Comparison of ENCODE assay signal across 22 cellular contexts in the genomic region with DNA sequence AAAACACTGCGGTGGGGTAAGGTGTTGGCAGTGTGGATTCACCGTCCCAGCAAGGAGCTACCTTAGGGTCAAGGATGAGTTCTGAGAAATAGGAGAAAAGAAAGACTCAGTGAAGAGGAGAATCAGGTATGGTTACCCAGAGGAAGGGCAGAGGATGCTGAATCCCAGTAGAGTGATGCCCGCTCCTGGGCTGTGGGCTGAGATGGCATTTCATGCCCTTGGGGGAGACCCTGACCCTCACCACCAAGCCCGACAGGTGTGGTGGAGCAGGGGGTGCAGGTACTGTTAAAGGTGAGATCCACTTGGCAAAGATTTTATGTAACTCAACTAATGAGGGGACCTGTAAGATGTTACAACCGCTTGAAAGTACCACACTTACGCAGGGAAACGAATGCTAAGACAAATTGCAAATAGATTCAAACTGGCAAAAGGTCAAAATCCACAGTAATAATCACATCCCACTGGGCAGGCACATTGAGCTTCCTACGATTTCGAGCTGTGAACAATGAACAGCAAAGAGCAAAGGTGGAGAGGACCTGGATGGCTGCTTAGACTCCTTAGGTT. TPM values are rescaled to one million over a fixed set of nuclear protein-coding genes. Genes with fewer than 3 reads are reported as not detected.
DNase-seq lines count a peak whose midpoint lies in the region; ATAC-seq and TF ChIP-seq lines count a peak whose summit lies in the region.
"Had no signal": no experiment of that assay in that cellular context is flagged by ENCODE, and none has a peak within 500 bp of the region (broad histone marks: within the 10 kb centered on the region; RNA-seq: fewer than 3 reads in every experiment).

No MANE protein-coding gene starts in this region.

- CTCF ChIA-PET in CD4-positive, alpha-beta T cell (lab: Charles Lee) = interaction anchor here (0.8 to 2.8 kb wide), 6 partner anchors 24 to 281 kb away, joined by 3 to 9 read pairs (median 4); partner anchors contain the start of gene WDR5

- no peaks in the 10 kb centered on the region for H3K9me3 Mint-ChIP-seq in T-helper 1 cell treated with Interleukin-12 subunit alpha and Interleukin-12 subunit beta and Interleukin-4 antibody, amounts not matched to agents 30 μg/mL and 1 μg/mL, for 36 hours
- no peaks in the 10 kb centered on the region for H3K9me3 Mint-ChIP-seq in CD4-positive, alpha-beta T cell
- no peaks in the 10 kb centered on the region for H3K9me3 Mint-ChIP-seq in activated T-helper 17 cell treated with anti-CD3 and anti-CD28 coated beads, Interleukin-2, amount 50 U/mL, for 72 hours
- H3K9me3 Mint-ChIP-seq in naive thymus-derived CD8-positive, alpha-beta T cell = no peaks in the 10 kb centered on the region
- H3K9me3 Mint-ChIP-seq: effector memory CD8-positive, alpha-beta T cell had no signal

- no peak for DNase-seq in T-helper 1 cell
- no peak for DNase-seq in CD4-positive, alpha-beta T cell
- no peak for DNase-seq in naive thymus-derived CD8-positive, alpha-beta T cell
- no peak for DNase-seq in amygdala (lab: John Stamatoyannopoulos, UW)
- DNase-seq in Ammon's horn (ENCODE audit: low spot score) = no peak
- DNase-seq in Peyer's patch = no peak
- DNase-seq: 8988T; activated CD4-positive, alpha-beta T cell treated with anti-CD3 and anti-CD28 coated beads for 36 hours; DMS79 treated with DMSO at 0.1 percent for 48 hours; NCI-H1436 treated with DMSO at 0.1 percent for 48 hours; NCI-H2171 treated with DMSO at 0.1 percent for 48 hours; NCI-H748 treated with DMSO at 0.1 percent for 48 hours; OCI-M1; stimulated activated CD4-positive, alpha-beta T cell treated with anti-CD3 and anti-CD28 coated beads, Interleukin-4, amount 100 ng/mL, for 1 hour had no signal

- TF ChIP-seq POLR2A in Peyer's patch (IDR thresholded peaks at IDR 0.05) = peak in 1 of 2 donors; percentile 18

- H3K4me1 ChIP-seq in Peyer's patch = peaks cover 0 to 18% (median 6%) of the 10 kb centered on the region in 4 donors
- H3K4me1 ChIP-seq: prostate gland had no signal

- intact Hi-C loops in CD4-positive, alpha-beta T cell (cut with DNase I, micrococcal nuclease) = loop anchor here (5.0 to 10.0 kb wide), 3 partner anchors 230 to 1343 kb away; partner anchors contain the start of genes COL5A1 (in 1 of the 2) and MRPS2 (in 1 of the 2)

- peaks cover 14% of the 10 kb centered on the region for H3K36me3 Mint-ChIP-seq in T-helper 1 cell treated with Interleukin-12 subunit alpha and Interleukin-12 subunit beta and Interleukin-4 antibody, amounts not matched to agents 30 μg/mL and 1 μg/mL, for 36 hours (ENCODE audit: low read depth)
- peaks cover 27% of the 10 kb centered on the region for H3K36me3 Mint-ChIP-seq in CD4-positive, alpha-beta T cell (ENCODE audit: low read depth)
- H3K36me3 Mint-ChIP-seq in activated T-helper 17 cell treated with anti-CD3 and anti-CD28 coated beads, Interleukin-2, amount 50 U/mL, for 72 hours (ENCODE audit: low read depth) = peaks cover 18% of the 10 kb centered on the region
- peaks cover 0 to 18% (median 7%) of the 10 kb centered on the region in 3 donors for H3K36me3 Mint-ChIP-seq in naive thymus-derived CD8-positive, alpha-beta T cell

- no peaks in the 10 kb centered on the region for H3K9me3 ChIP-seq in CD4-positive, alpha-beta T cell (ENCODE audit: control insufficient read depth, low read length)
- H3K9me3 ChIP-seq in Peyer's patch = no peaks in the 10 kb centered on the region
- H3K9me3 ChIP-seq: ascending aorta, prostate gland had no signal

- no peaks in the 10 kb centered on the region for H3K27me3 Mint-ChIP-seq in T-helper 1 cell treated with Interleukin-12 subunit alpha and Interleukin-12 subunit beta and Interleukin-4 antibody, amounts not matched to agents 30 μg/mL and 1 μg/mL, for 36 hours (ENCODE audit: low read depth)
- H3K27me3 Mint-ChIP-seq in CD4-positive, alpha-beta T cell = peaks cover 4% of the 10 kb centered on the region
- no peaks in the 10 kb centered on the region for H3K27me3 Mint-ChIP-seq in activated T-helper 17 cell treated with anti-CD3 and anti-CD28 coated beads, Interleukin-2, amount 50 U/mL, for 72 hours
- no peaks in the 10 kb centered on the region for H3K27me3 Mint-ChIP-seq in naive thymus-derived CD8-positive, alpha-beta T cell
- H3K27me3 Mint-ChIP-seq: activated CD4-positive, alpha-beta T cell treated with anti-CD3 and anti-CD28 coated beads for 36 hours; effector memory CD8-positive, alpha-beta T cell had no signal

- H3K27ac Mint-ChIP-seq in T-helper 1 cell treated with Interleukin-12 subunit alpha and Interleukin-12 subunit beta and Interleukin-4 antibody, amounts not matched to agents 30 μg/mL and 1 μg/mL, for 36 hours = peak overlapping the region; percentile 46
- H3K27ac Mint-ChIP-seq in CD4-positive, alpha-beta T cell = peak overlapping the region; percentile 87
- peak overlapping the region; percentile 81 for H3K27ac Mint-ChIP-seq in activated T-helper 17 cell treated with anti-CD3 and anti-CD28 coated beads, Interleukin-2, amount 50 U/mL, for 72 hours
- peak overlapping the region in 9 of 10 donors; percentile 43 to 86 (median 77) for H3K27ac Mint-ChIP-seq in naive thymus-derived CD8-positive, alpha-beta T cell

- H3K4me3 Mint-ChIP-seq in T-helper 1 cell treated with Interleukin-12 subunit alpha and Interleukin-12 subunit beta and Interleukin-4 antibody, amounts not matched to agents 30 μg/mL and 1 μg/mL, for 36 hours = peak overlapping the region; percentile 45
- peak overlapping the region; percentile 85 for H3K4me3 Mint-ChIP-seq in CD4-positive, alpha-beta T cell
- H3K4me3 Mint-ChIP-seq in activated T-helper 17 cell treated with anti-CD3 and anti-CD28 coated beads, Interleukin-2, amount 50 U/mL, for 72 hours = no peak overlapping the region
- H3K4me3 Mint-ChIP-seq in naive thymus-derived CD8-positive, alpha-beta T cell = peak overlapping the region in 9 of 10 donors; percentile 47 to 79 (median 72)
- H3K4me3 Mint-ChIP-seq: activated CD4-positive, alpha-beta T cell treated with anti-CD3 and anti-CD28 coated beads for 36 hours; effector memory CD8-positive, alpha-beta T cell had no signal

- no peak overlapping the region for H3K27ac ChIP-seq in CD4-positive, alpha-beta T cell (ENCODE audit: low read depth, low read length)
- no peak overlapping the region for H3K27ac ChIP-seq in Peyer's patch
- H3K27ac ChIP-seq: prostate gland had no signal

- POLR2A ChIA-PET in CD4-positive, alpha-beta T cell (lab: Charles Lee) = interaction anchor here (1.2 to 4.3 kb wide), 3 partner anchors 27 to 95 kb away, joined by 3 to 114 read pairs (median 4); partner anchors contain the start of gene WDR5
- POLR2A ChIA-PET in naive thymus-derived CD8-positive, alpha-beta T cell (lab: Charles Lee) = interaction anchor here (0.8 to 4.2 kb wide), 2 partner anchors 26 to 230 kb away, joined by 3 to 71 read pairs; partner anchors contain the start of gene WDR5

- no peaks in the 10 kb centered on the region for H3K27me3 ChIP-seq in CD4-positive, alpha-beta T cell (ENCODE audit: control insufficient read depth, insufficient read depth, low read length)
- no peaks in the 10 kb centered on the region for H3K27me3 ChIP-seq in Peyer's patch
- H3K27me3 ChIP-seq: ascending aorta had no signal

- ATAC-seq in CD4-positive, alpha-beta T cell (ENCODE audit: poor library complexity) = no peak
- ATAC-seq in activated T-helper 17 cell treated with anti-CD3 and anti-CD28 coated beads, Interleukin-2, amount 50 U/mL, for 72 hours (replicated peaks) = no peak
- no peak for ATAC-seq in naive thymus-derived CD8-positive, alpha-beta T cell
- ATAC-seq: activated CD4-positive, alpha-beta T cell treated with anti-CD3 and anti-CD28 coated beads for 36 hours; effector memory CD8-positive, alpha-beta T cell had no signal

- H3K4me3 ChIP-seq in Peyer's patch = no peak overlapping the region
- H3K4me3 ChIP-seq: ascending aorta, prostate gland, skin epidermis had no signal

- H3K36me3 ChIP-seq in Peyer's patch = peaks cover 0 to 19% (median 0%) of the 10 kb centered on the region in 3 donors

- no peak for TF ChIP-seq CTCF in CD4-positive, alpha-beta T cell (IDR thresholded peaks at IDR 0.05)
- no peak for TF ChIP-seq CTCF in Peyer's patch (IDR thresholded peaks at IDR 0.05)

- peaks cover 11% of the 10 kb centered on the region for H3K4me1 Mint-ChIP-seq in T-helper 1 cell treated with Interleukin-12 subunit alpha and Interleukin-12 subunit beta and Interleukin-4 antibody, amounts not matched to agents 30 μg/mL and 1 μg/mL, for 36 hours (ENCODE audit: low read depth)
- peaks cover 17% of the 10 kb centered on the region for H3K4me1 Mint-ChIP-seq in CD4-positive, alpha-beta T cell (ENCODE audit: low read depth)
- peaks cover 11% of the 10 kb centered on the region for H3K4me1 Mint-ChIP-seq in activated T-helper 17 cell treated with anti-CD3 and anti-CD28 coated beads, Interleukin-2, amount 50 U/mL, for 72 hours
- peaks cover 8 to 24% (median 14%) of the 10 kb centered on the region in 4 donors for H3K4me1 Mint-ChIP-seq in naive thymus-derived CD8-positive, alpha-beta T cell

RNA-seq across cellular contexts. Expression of gene RNU6ATAC, which starts 2.1 kb away (rescaled TPM):
- total RNA-seq in CD4-positive, alpha-beta T cell = 10 to 100 TPM; 46.6 to 74.5 TPM
- total RNA-seq in activated T-helper 17 cell treated with anti-CD3 and anti-CD28 coated beads, Interleukin-2, amount 50 U/mL, for 72 hours = 10 to 100 TPM; 58.0 to 86.0 TPM
- total RNA-seq in naive thymus-derived CD8-positive, alpha-beta T cell = 10 to 100 TPM; 29.1 to 43.6 TPM
- polyA plus RNA-seq in naive thymus-derived CD8-positive, alpha-beta T cell = not detected
- total RNA-seq in Peyer's patch = not detected
- total RNA-seq: ascending aorta, lower leg skin, prostate gland had no signal
- polyA plus RNA-seq: BJ had no signal

RNA-seq across cellular contexts. Expression of gene WDR5, which starts 26.4 kb away (rescaled TPM):
- total RNA-seq in CD4-positive, alpha-beta T cell = 10 to 100 TPM; 14.9 to 16.9 TPM
- 10 to 100 TPM; 26.7 to 48.1 TPM for total RNA-seq in activated T-helper 17 cell treated with anti-CD3 and anti-CD28 coated beads, Interleukin-2, amount 50 U/mL, for 72 hours
- 10 to 100 TPM; 33.5 to 36.1 TPM for total RNA-seq in naive thymus-derived CD8-positive, alpha-beta T cell
- polyA plus RNA-seq in naive thymus-derived CD8-positive, alpha-beta T cell = 10 to 100 TPM; 11.2 to 14.9 (median 13.4) TPM
- 10 to 100 TPM; 21.4 to 34.7 (median 24.2) TPM for total RNA-seq in Peyer's patch

Comparison
In these comparisons a context has a peak if more than half of its experiments do, and no peak if none do; other contexts are left out.
1. RNA of gene RNU6ATAC, which starts 2.1 kb away (total RNA-seq): 58.0 to 86.0 TPM in activated T-helper 17 cell treated with anti-CD3 and anti-CD28 coated beads, Interleukin-2, amount 50 U/mL, for 72 hours, 46.6 to 74.5 TPM in CD4-positive, alpha-beta T cell and 29.1 to 43.6 TPM in naive thymus-derived CD8-positive, alpha-beta T cell; not detected in Peyer's patch; every median in the first group is over 10 times any median in the second.
2. Peak in every context shown above with its lines, with median percentiles within 50 percentile points of each other: H3K27ac Mint-ChIP-seq.